ENCODE assay signal across 12 cellular contexts in the genomic region with DNA sequence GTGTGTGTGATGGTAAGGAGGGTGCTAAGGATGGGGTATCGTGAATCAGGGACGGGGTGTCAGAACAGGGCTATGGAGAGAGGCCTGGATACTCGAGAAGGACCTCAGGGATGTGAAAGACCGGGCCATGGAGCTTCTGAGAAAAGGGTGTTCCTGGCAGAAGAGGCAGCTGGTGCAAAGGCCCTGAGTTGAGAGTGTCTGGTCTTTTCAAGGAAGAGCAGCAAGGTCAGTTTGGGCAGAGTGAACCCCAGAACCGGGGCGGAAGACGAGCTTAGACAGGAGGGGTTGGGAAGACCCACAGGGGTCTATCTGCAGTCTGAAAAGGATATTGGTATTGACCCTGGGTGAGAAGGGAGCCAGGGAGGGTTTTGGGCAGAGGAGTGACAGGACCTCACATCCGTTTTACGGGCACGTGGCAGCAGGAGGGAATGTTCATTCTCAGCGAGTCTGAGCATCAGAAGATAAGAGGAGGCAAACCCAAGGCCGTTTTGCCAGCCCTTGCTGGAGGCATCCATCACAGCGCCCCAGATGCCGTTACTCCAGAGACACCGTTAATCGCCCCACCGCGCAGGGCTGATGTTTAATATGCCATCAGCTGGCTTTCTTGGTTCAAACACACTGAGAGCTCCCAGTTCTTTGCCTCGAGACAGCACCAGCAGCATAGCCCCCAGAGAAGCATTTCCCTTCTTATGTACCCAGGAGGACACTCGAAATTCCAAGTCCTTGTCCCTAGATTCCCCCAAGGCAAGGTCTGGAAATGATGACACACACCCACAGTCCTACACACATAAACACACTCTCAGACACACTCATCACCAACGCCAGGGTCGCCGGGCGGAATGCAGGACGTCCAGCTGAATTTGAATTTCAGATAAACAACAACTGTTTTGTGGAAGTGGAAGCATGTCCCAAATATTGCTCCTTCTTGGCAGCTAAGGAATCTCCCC. TPM values are rescaled to one million over a fixed set of nuclear protein-coding genes. Genes with fewer than 3 reads are reported as not detected.
A peak's percentile ranks its signal among the peaks of the same experiment; 100 is the strongest.
DNase-seq lines count a peak whose midpoint lies in the region; ATAC-seq, FAIRE-seq and TF ChIP-seq lines count a peak whose summit lies in the region.
"Had no signal": no experiment of that assay in that cellular context is flagged by ENCODE, and none has a peak within 500 bp of the region (broad histone marks: within the 10 kb centered on the region; RNA-seq: fewer than 3 reads in every experiment).

No MANE protein-coding gene starts in this region.

- no peak overlapping the region; the same call in 1 of the 2 replicates for H3K18ac ChIP-seq in H1 (ENCODE audit: extremely low read depth, low read length)

- ATAC-seq in HepG2 = no peak
- ATAC-seq in aorta (ENCODE audit: low FRiP score) = no peak

- H3K14ac ChIP-seq in H1 (ENCODE audit: insufficient read length) = no peak overlapping the region

- no peak overlapping the region for H3K56ac ChIP-seq in H1 (replicated peaks; ENCODE audit: insufficient read length, low read depth, low read length)

- TF ChIP-seq RAD21 in liver (IDR thresholded peaks at IDR 0.05) (no peak), HepG2 (CRISPR knock-in tag; IDR thresholded peaks at IDR 0.05) (no peak), H1 (IDR thresholded peaks at IDR 0.05 in 1 of 2, conservative IDR thresholded peaks at IDR 0.05 in 1 of 2; ENCODE audit: low read depth in 2 of 2, low read length in 2 of 2) (no peak)

- H3K4me1 ChIP-seq in liver (ENCODE audit: control insufficient read depth in 4 of 4, insufficient read depth in 4 of 4, low read length in 3 of 4) = peaks cover 0 to 5% (median 2%) of the 10 kb centered on the region in 4 donors
- H3K4me1 ChIP-seq in HepG2 (ENCODE audit: insufficient read depth, low read length) = peaks cover 6% of the 10 kb centered on the region; the same call in 1 of the 2 replicates
- H3K4me1 ChIP-seq in H1 (replicated peaks in 1 of 4; ENCODE audit: control insufficient read depth in 3 of 4, insufficient read depth in 4 of 4, low read length in 3 of 4) = peaks cover 0 to 4% (median 2%) of the 10 kb centered on the region in 4 experiments; a peak in 2 of 7 replicates
- peaks cover 11% of the 10 kb centered on the region in 2 donors for H3K4me1 ChIP-seq in mucosa of rectum (ENCODE audit: control insufficient read depth in 2 of 2, insufficient read depth in 2 of 2, low read length in 2 of 2)
- peaks cover 0 to 3% of the 10 kb centered on the region in 2 donors for H3K4me1 ChIP-seq in aorta (ENCODE audit: control insufficient read depth in 1 of 2, insufficient read depth in 2 of 2, low read length in 2 of 2)

- no peak overlapping the region for H4K8ac ChIP-seq in H1 (ENCODE audit: extremely low read depth, insufficient read depth, low read length)

- H3K36me3 ChIP-seq in liver (ENCODE audit: control insufficient read depth in 4 of 4, insufficient read depth in 3 of 4, low read depth in 1 of 4, low read length in 3 of 4) (no peaks in the 10 kb centered on the region), HepG2 (replicated peaks in 1 of 2; ENCODE audit: control insufficient read depth in 1 of 2, insufficient read depth in 2 of 2, low read length in 2 of 2) (no peaks in the 10 kb centered on the region), H1 (ENCODE audit: control insufficient read depth in 2 of 4, insufficient read depth in 4 of 4, low read length in 3 of 4) (no peaks in the 10 kb centered on the region), mucosa of rectum (ENCODE audit: control insufficient read depth in 2 of 2, insufficient read depth in 2 of 2, low read length in 2 of 2) (no peaks in the 10 kb centered on the region), aorta (ENCODE audit: control insufficient read depth in 1 of 2, insufficient read depth in 2 of 2, low read length in 1 of 2) (no peaks in the 10 kb centered on the region)

- intact Hi-C loops in HepG2 (cut with micrococcal nuclease; ENCODE audit: unreplicated experiment) (no loop called here), aorta (cut with DNase I) (no loop called here)

- H3K4me2 ChIP-seq in HepG2 (ENCODE audit: low read depth, low read length) (no peak overlapping the region), H1 (ENCODE audit: insufficient read depth in 1 of 2, low read depth in 2 of 2, low read length in 2 of 2) (no peak overlapping the region)

- no peak overlapping the region for H3K23ac ChIP-seq in H1 (ENCODE audit: insufficient read length)

- no TSS peak for BruUV-seq in HepG2 (replicated peaks; lab: Mats Ljungman, UMichigan)

- no peak overlapping the region for H4K5ac ChIP-seq in H1 (ENCODE audit: insufficient read length, low read depth, low read length)

- no peak for TF ChIP-seq CTCF in liver (IDR thresholded peaks at IDR 0.05; ENCODE audit: low read depth, low read length, missing input control)
- no peak for TF ChIP-seq CTCF in HepG2 (CRISPR knock-in tag; IDR thresholded peaks at IDR 0.05)
- no peak for TF ChIP-seq CTCF in H1 (IDR thresholded peaks at IDR 0.05; ENCODE audit: control extremely low read depth in 1 of 3, insufficient read depth in 1 of 3, low read depth in 1 of 3, low read length in 3 of 3)

- no peak for DNase-seq in HepG2 (ENCODE audit: low spot score)
- no peak for DNase-seq in H1 (ENCODE audit: low read depth in 1 of 2, low spot score in 2 of 2)
- DNase-seq in aorta = peak; percentile 35 to 74
- DNase-seq in GM19238 (ENCODE audit: insufficient read length, low spot score) = no peak
- DNase-seq in DMS53 (lab: John Stamatoyannopoulos, UW) = no peak
- no peak for DNase-seq in urothelium cell line (ENCODE audit: low spot score)
- DNase-seq: activated CD4-positive, alpha-beta T cell treated with anti-CD3 and anti-CD28 coated beads for 48 hours; activated naive CD4-positive, alpha-beta T cell; NCI-H2029 treated with DMSO at 0.1 percent for 48 hours; stimulated activated CD4-positive, alpha-beta T cell treated with anti-CD3 and anti-CD28 coated beads, Interleukin-4, amount 100 ng/mL, for 1 hour had no signal

- no peak overlapping the region; the same call in 1 of the 2 replicates for H2BK5ac ChIP-seq in H1 (ENCODE audit: low read depth, low read length)

- no peak overlapping the region for H2BK20ac ChIP-seq in H1 (ENCODE audit: low read length)

- H3K4ac ChIP-seq in H1 (replicated peaks; ENCODE audit: insufficient read length, low read depth, low read length) = no peak overlapping the region

- CTCF ChIA-PET in HepG2 (lab: Yijun Ruan, JAX; ENCODE audit: low intra/inter-chr PET ratio, low total read pairs) = no interaction called here
- CTCF ChIA-PET in H1 (lab: Charles Lee; ENCODE audit: partially characterized antibody) = interaction anchor here (0.7 to 17.3 kb wide), 19 partner anchors 10 to 214 kb away, joined by 3 to 237 read pairs (median 5); no protein-coding TSS in a partner anchor

- H4K20me1 ChIP-seq in HepG2 (ENCODE audit: insufficient read depth, low read length) (no peaks in the 10 kb centered on the region), H1 (replicated peaks in 1 of 2; ENCODE audit: control insufficient read depth in 1 of 2, insufficient read depth in 2 of 2, low read length in 2 of 2) (no peaks in the 10 kb centered on the region)

- no peak overlapping the region for H2AFZ ChIP-seq in HepG2 (ENCODE audit: low read length)
- H2AFZ ChIP-seq in H1 (ENCODE audit: low read length) = no peak overlapping the region

- H4K91ac ChIP-seq in H1 (replicated peaks; ENCODE audit: insufficient read length, low read length) = no peak overlapping the region

- TF ChIP-seq EP300 in HepG2 (IDR thresholded peaks at IDR 0.05; ENCODE audit: low read depth in 2 of 2, low read length in 2 of 2) = no peak
- no peak for TF ChIP-seq EP300 in HepG2 (CRISPR knock-in tag; IDR thresholded peaks at IDR 0.05; ENCODE audit: borderline replicate concordance)
- no peak for TF ChIP-seq EP300 in H1 (IDR thresholded peaks at IDR 0.05; ENCODE audit: borderline replicate concordance in 1 of 2, low read depth in 2 of 2, low read length in 2 of 2)

- WGBS in liver = 59% methylated on average over 25 of the region's 25 CpGs
- WGBS in HepG2 (ENCODE audit: low lambda C conversion rate) = 42% methylated on average over 24 of the region's 25 CpGs
- WGBS in H1 (ENCODE audit: extremely low coverage in 1 of 2, insufficient coverage in 1 of 2, insufficient read length in 1 of 2, insufficient replicate concordance in 2 of 2, low coverage in 1 of 2, low lambda C conversion rate in 2 of 2, missing lambda C conversion rate in 1 of 2), 2 experiments = 82% methylated on average over 25 of the region's 25 CpGs; no CpG with 5 or more reads in 1 of the 2 experiments
- 79 to 81% methylated on average over 25 of the region's 25 CpGs for whole genome bisulfite sequencing in aorta, 2 donors

- POLR2A ChIA-PET in HepG2 (lab: Yijun Ruan, JAX) (no interaction called here), H1 (lab: Charles Lee; ENCODE audit: partially characterized antibody) (interaction anchor here (0.6 to 1.2 kb wide), 2 partner anchors 23 to 102 kb away, joined by 3 read pairs; no protein-coding TSS in a partner anchor)

- TF ChIP-seq POLR2A in HepG2 (IDR thresholded peaks at IDR 0.05; ENCODE audit: insufficient read depth in 1 of 2, low read depth in 2 of 2, low read length in 2 of 2) (no peak), H1 (IDR thresholded peaks at IDR 0.05; ENCODE audit: control extremely low read depth in 1 of 2, low read depth in 2 of 2, low read length in 2 of 2) (no peak)

- FAIRE-seq in HepG2 (lab: Jason Lieb, UNC) (no peak), H1 (lab: Jason Lieb, UNC) (no peak), urothelium cell line (lab: Jason Lieb, UNC) (no peak)

- H2BK12ac ChIP-seq in H1 (ENCODE audit: low read depth, low read length) = peak overlapping the region; percentile 33; the same call in 1 of the 2 replicates

- H3K27ac ChIP-seq in liver (ENCODE audit: low read depth in 1 of 2, low read length in 2 of 2) = peak overlapping the region; percentile 73 to 84
- no peak overlapping the region for H3K27ac ChIP-seq in HepG2 (ENCODE audit: extremely low read length, insufficient read depth, low read length)
- no peak overlapping the region for H3K27ac ChIP-seq in H1 (ENCODE audit: low read depth, low read length)
- peak overlapping the region; percentile 55 to 64 for H3K27ac ChIP-seq in mucosa of rectum (ENCODE audit: low read depth in 2 of 2, low read length in 2 of 2)
- peak overlapping the region in 1 of 2 donors; percentile 33 for H3K27ac ChIP-seq in aorta (ENCODE audit: low read depth in 1 of 2, low read length in 2 of 2)

- in situ Hi-C loops in HepG2 (cut with HindIII; ENCODE audit: extremely low pct_ligation_motif_present, low pct_unique_long_range_greater_than_20kb) = no loop called here

- H3K27me3 ChIP-seq in liver (ENCODE audit: control insufficient read depth in 4 of 4, insufficient read depth in 4 of 4, low read length in 3 of 4) = peaks cover 0 to 6% (median 1%) of the 10 kb centered on the region in 4 donors
- peaks cover 3 to 69% of the 10 kb centered on the region in 2 experiments; a peak in 4 of 5 replicates for H3K27me3 ChIP-seq in HepG2 (ENCODE audit: control insufficient read depth in 1 of 2, insufficient read depth in 2 of 2, low read length in 2 of 2)
- H3K27me3 ChIP-seq in H1 (replicated peaks in 1 of 4; ENCODE audit: control insufficient read depth in 3 of 4, extremely low read depth in 1 of 4, insufficient read depth in 3 of 4, low read length in 3 of 4) = no peaks in the 10 kb centered on the region
- H3K27me3 ChIP-seq in mucosa of rectum (ENCODE audit: control insufficient read depth in 2 of 2, insufficient read depth in 2 of 2, low read length in 2 of 2) = peaks cover 2 to 12% of the 10 kb centered on the region in 2 donors
- H3K27me3 ChIP-seq in aorta (ENCODE audit: control insufficient read depth in 1 of 2, insufficient read depth in 2 of 2, low read length in 1 of 2) = no peaks in the 10 kb centered on the region

- H3K9ac ChIP-seq in liver (ENCODE audit: low read depth in 1 of 2, low read length in 2 of 2) (no peak overlapping the region), HepG2 (ENCODE audit: insufficient read depth, low read depth, low read length) (no peak overlapping the region), H1 (replicated peaks in 1 of 4; ENCODE audit: extremely low read depth in 1 of 4, low read depth in 3 of 4, low read length in 3 of 4) (no peak overlapping the region), mucosa of rectum (ENCODE audit: low read depth in 1 of 2, low read length in 2 of 2) (no peak overlapping the region)

- H3K9me3 ChIP-seq in liver (ENCODE audit: control insufficient read depth in 4 of 4, low read length in 3 of 4) = no peaks in the 10 kb centered on the region
- no peaks in the 10 kb centered on the region for H3K9me3 ChIP-seq in HepG2 (ENCODE audit: low read length)
- H3K9me3 ChIP-seq in H1 (ENCODE audit: insufficient read depth in 2 of 2, low read depth in 1 of 2, low read length in 1 of 2) = no peaks in the 10 kb centered on the region
- no peaks in the 10 kb centered on the region for H3K9me3 ChIP-seq in mucosa of rectum (ENCODE audit: control insufficient read depth in 2 of 2, low read length in 2 of 2)
- no peaks in the 10 kb centered on the region for H3K9me3 ChIP-seq in aorta (ENCODE audit: control insufficient read depth, low read length)

- no peak overlapping the region for H2AK5ac ChIP-seq in H1 (ENCODE audit: low read depth, low read length)

- H2BK120ac ChIP-seq in H1 (replicated peaks; ENCODE audit: low read depth, low read length) = no peak overlapping the region

- H3K79me2 ChIP-seq in HepG2 (ENCODE audit: insufficient read depth, low read length) = no peaks in the 10 kb centered on the region
- no peaks in the 10 kb centered on the region for H3K79me2 ChIP-seq in H1 (ENCODE audit: control insufficient read depth in 1 of 2, insufficient read depth in 2 of 2, low read length in 2 of 2)

- no peak overlapping the region for H3K4me3 ChIP-seq in liver (ENCODE audit: low read depth in 1 of 3, low read length in 3 of 3)
- no peak overlapping the region for H3K4me3 ChIP-seq in HepG2 (replicated peaks in 1 of 3; ENCODE audit: insufficient read depth in 1 of 3, low read depth in 2 of 3, low read length in 3 of 3)
- H3K4me3 ChIP-seq in H1 (ENCODE audit: extremely low read depth in 1 of 4, insufficient read depth in 2 of 4, low read depth in 3 of 4, low read length in 4 of 4) = no peak overlapping the region
- H3K4me3 ChIP-seq in mucosa of rectum (ENCODE audit: low read length in 2 of 2) = no peak overlapping the region
- H3K4me3 ChIP-seq in aorta (ENCODE audit: low read length in 2 of 2) = no peak overlapping the region

- H2BK15ac ChIP-seq in H1 (ENCODE audit: low read length) = peak overlapping the region; percentile 31; the same call in 1 of the 2 replicates

- no peaks in the 10 kb centered on the region for H3K23me2 ChIP-seq in H1 (ENCODE audit: low read depth, low read length)

- H3K79me1 ChIP-seq in H1 (ENCODE audit: low read depth, low read length) = no peaks in the 10 kb centered on the region

RNA-seq across cellular contexts. Expression of a gene that starts 41.4 kb away (rescaled TPM):
- total RNA-seq in liver = 10 to 100 TPM in 1 of 2 donors, 1 to 10 TPM in 1; 5.1 to 14.6 TPM
- 1 to 10 TPM; 2.7 to 4.1 TPM for polyA plus RNA-seq in liver
- total RNA-seq in HepG2 (2016; rRNA removed; fragmentation: Illumina TruSeq; extraction: Trizol) = 1.3 and 1.7 TPM in 2 replicates
- total RNA-seq in HepG2 (2016; cell fraction: cytosol; rRNA removed; fragmentation: Illumina TruSeq; extraction: Trizol; ENCODE audit: low read depth) = 2.3 and 2.6 TPM in 2 replicates
- total RNA-seq in HepG2 (2016; cell fraction: insoluble cytoplasmic fraction; rRNA removed; fragmentation: Illumina TruSeq; extraction: Trizol) = 1.7 TPM in 2 replicates
- 1.5 and 1.9 TPM in 2 replicates for total RNA-seq in HepG2 (2016; cell fraction: membrane; rRNA removed; fragmentation: Illumina TruSeq; extraction: Trizol)
- 1.7 and 2.5 TPM in 2 replicates for total RNA-seq in HepG2 (2016; cell fraction: nucleus; rRNA removed; fragmentation: Illumina TruSeq; extraction: Trizol)
- 0.25 and 0.59 TPM in 2 replicates for polyA plus RNA-seq in HepG2 (2011; rRNA removed)
- polyA plus RNA-seq in HepG2 (2011; cell fraction: cytosol; rRNA removed) = 0.18 and 0.24 TPM in 2 replicates
- polyA plus RNA-seq in HepG2 (2011; cell fraction: nucleus; rRNA removed) = 0.43 and 0.68 TPM in 2 replicates
- 0.44 and 0.72 TPM in 2 replicates for polyA plus RNA-seq in HepG2 (2012)
- polyA plus RNA-seq in HepG2 (2016; cell fraction: cytosol; fragmentation: Illumina TruSeq; extraction: Trizol; ENCODE audit: low read depth) = 1.4 and 2.2 TPM in 2 replicates
- 1.0 and 1.2 TPM in 2 replicates for polyA plus RNA-seq in HepG2 (2016; cell fraction: insoluble cytoplasmic fraction; fragmentation: Illumina TruSeq; extraction: Trizol; ENCODE audit: low read depth)
- polyA plus RNA-seq in HepG2 (2016; cell fraction: membrane; fragmentation: Illumina TruSeq; extraction: Trizol; ENCODE audit: low read depth) = 1.9 and 2.0 TPM in 2 replicates
- 1.3 and 1.7 TPM in 2 replicates for polyA plus RNA-seq in HepG2 (2016; cell fraction: nucleus; fragmentation: Illumina TruSeq; extraction: Trizol; ENCODE audit: insufficient read depth, low read depth)
- polyA minus RNA-seq in HepG2 (2011; rRNA and poly(A)+ RNA removed; ENCODE audit: low replicate concordance) = 1.0 and 40.3 TPM in 2 replicates
- 0.44 and 0.49 TPM in 2 replicates for polyA minus RNA-seq in HepG2 (2011; cell fraction: cytosol; rRNA and poly(A)+ RNA removed)
- 0.90 and 1.6 TPM in 2 replicates for polyA minus RNA-seq in HepG2 (2011; cell fraction: nucleus; rRNA and poly(A)+ RNA removed)
- total RNA-seq in H1 (2021; fragmentation: NEBNext Ultra II Directional; extraction: Animal tissue kit (Norgen Biotek cat#: 25700)) = 24.7 and 32.9 TPM in 2 replicates
- polyA plus RNA-seq in H1 (2011; rRNA removed) = 9.8 and 11.1 TPM in 2 replicates
- 11.8 TPM for polyA plus RNA-seq in H1 (2011; cell fraction: cytosol; rRNA removed)
- 30.9 TPM for polyA plus RNA-seq in H1 (2011; cell fraction: nucleus; rRNA removed)
- 16.6 to 36.3 TPM (median 23.0 TPM) in 4 replicates for polyA plus RNA-seq in H1 (2012, experiment 1 of 2)
- 3.3 TPM for polyA plus RNA-seq in H1 (2012, experiment 2 of 2)
- 6.5 TPM for polyA plus RNA-seq in H1 (2013, experiment 1 of 2)
- polyA plus RNA-seq in H1 (2013, experiment 2 of 2) = 6.7 TPM
- 55.1 and 82.5 TPM in 2 replicates for polyA minus RNA-seq in H1 (2011; rRNA and poly(A)+ RNA removed)
- polyA minus RNA-seq in H1 (2011; cell fraction: cytosol; rRNA and poly(A)+ RNA removed) = 20.8 TPM
- polyA minus RNA-seq in H1 (2011; cell fraction: nucleus; rRNA and poly(A)+ RNA removed) = 60.8 TPM
- total RNA-seq in aorta = 10 to 100 TPM; 45.9 to 62.0 TPM
- polyA plus RNA-seq in aorta = 10 to 100 TPM in 1 of 2 donors, 1 to 10 TPM in 1; 4.8 to 27.4 TPM

Comparison
In these comparisons a context has a peak if more than half of its experiments do, and no peak if none do; other contexts are left out.
1. H3K27ac ChIP-seq: peak in liver (2 of 2) and mucosa of rectum (2 of 2); none in HepG2 (single experiment) and H1 (single experiment).
2. DNase-seq: peak in aorta (2 of 2); none in HepG2 (single experiment), H1 (0 of 2), GM19238 (single experiment), DMS53 (single experiment) and urothelium cell line (single experiment).